ENCODE assay signal across 8 cellular contexts in genomic region chr2:15577071-15577706, GRCh38. TPM values are rescaled to one million over a fixed set of nuclear protein-coding genes. Genes with fewer than 3 reads are reported as not detected.
DNase-seq lines count a peak whose midpoint lies in the region; ATAC-seq and TF ChIP-seq lines count a peak whose summit lies in the region.

No MANE protein-coding gene starts in this region.

- dilution Hi-C loops in mammary epithelial cell (cut with HindIII; ENCODE audit: low sequenced_read_pairs) = no loop called here

- TF ChIP-seq CTCF in VCaP (conservative IDR thresholded peaks at IDR 0.05) (peak; percentile 88), mammary epithelial cell (conservative IDR thresholded peaks at IDR 0.05 in 1 of 2, IDR thresholded peaks at IDR 0.05 in 1 of 2; ENCODE audit: extremely low read depth in 1 of 2, insufficient read depth in 1 of 2, low read depth in 1 of 2, low read length in 2 of 2) (peak; percentile 91 to 94), kidney epithelial cell (IDR thresholded peaks at IDR 0.05; ENCODE audit: insufficient read depth, low read length, poor library complexity, severe bottlenecking) (peak; percentile 77)

- peak; percentile 93 for DNase-seq in Ammon's horn (ENCODE audit: low spot score)
- peak; percentile 87 for DNase-seq in NCI-H2196 (lab: John Stamatoyannopoulos, UW; ENCODE audit: unreplicated experiment)
- DNase-seq in mammary epithelial cell = peak; percentile 66
- DNase-seq in kidney epithelial cell (ENCODE audit: low read depth) = no peak
- peak; percentile 93 for DNase-seq in stimulated activated CD4-positive, alpha-beta T cell treated with anti-CD3 and anti-CD28 coated beads, Interleukin-4, amount 100 ng/mL, for 24 hours

- intact Hi-C loops in mammary epithelial cell (cut with micrococcal nuclease) = loop anchor here (2.0 to 5.0 kb wide), 4 partner anchors 415 to 1290 kb away; no protein-coding TSS in a partner anchor

- no peak overlapping the region for H3K4me2 ChIP-seq in mammary epithelial cell (ENCODE audit: insufficient read depth, low read depth, low read length)

- H3K27ac ChIP-seq in VCaP (no peak overlapping the region), mammary epithelial cell (ENCODE audit: insufficient read depth, low read depth, low read length) (no peak overlapping the region)

- H2AFZ ChIP-seq in mammary epithelial cell (ENCODE audit: low read depth, low read length) = no peak overlapping the region

- 5% methylated on average over 6 of the region's 6 CpGs for WGBS in mammary epithelial cell (ENCODE audit: low coverage, missing lambda C conversion rate)

- peaks cover 5% of the 10 kb centered on the region for H3K4me1 ChIP-seq in mammary epithelial cell (ENCODE audit: insufficient read depth, low read length)

- ATAC-seq in GM18909 (IDR thresholded peaks at IDR 0.05; ENCODE audit: poor library complexity, unreplicated experiment) (peak; percentile 95), HG03135 (IDR thresholded peaks at IDR 0.05; ENCODE audit: unreplicated experiment) (peak; percentile 84)

- CTCF ChIA-PET in mammary epithelial cell (lab: Charles Lee; ENCODE audit: low non-redundant PET) = interaction anchor here (0.6 kb wide), 3 partner anchors 296 to 1129 kb away, joined by 3 to 5 read pairs (median 3); no protein-coding TSS in a partner anchor

- H3K9me3 ChIP-seq in mammary epithelial cell (replicated peaks; ENCODE audit: insufficient read depth, low read length) = no peaks in the 10 kb centered on the region

- in situ Hi-C loops in mammary epithelial cell (cut with MboI; ENCODE audit: low sequenced_read_pairs in 2 of 2) = loop anchor here in 1 of 2 donors (25.0 kb wide), 1 partner anchor 390 kb away; no protein-coding TSS in a partner anchor

- H3K79me2 ChIP-seq in mammary epithelial cell (ENCODE audit: insufficient read depth, low read length) = no peaks in the 10 kb centered on the region

- H3K9ac ChIP-seq in mammary epithelial cell (ENCODE audit: insufficient read depth, low read length) = no peak overlapping the region

- no TSS peak for BruUV-seq in mammary epithelial cell (replicated peaks; lab: Mats Ljungman, UMichigan)

- H3K4me3 ChIP-seq in mammary epithelial cell (replicated peaks in 1 of 3; ENCODE audit: insufficient read depth in 1 of 3, low read depth in 2 of 3, low read length in 3 of 3) = no peak overlapping the region
- no peak overlapping the region for H3K4me3 ChIP-seq in kidney epithelial cell (ENCODE audit: low read depth, low read length)

- H3K36me3 ChIP-seq in mammary epithelial cell (ENCODE audit: insufficient read depth, low read length) = no peaks in the 10 kb centered on the region
- H3K36me3 ChIP-seq in kidney epithelial cell (ENCODE audit: control insufficient read depth, insufficient read depth, low read length) = no peaks in the 10 kb centered on the region

- H4K20me1 ChIP-seq in mammary epithelial cell (ENCODE audit: insufficient read depth, low read length) = no peaks in the 10 kb centered on the region

- H3K27me3 ChIP-seq in mammary epithelial cell (ENCODE audit: insufficient read depth, low read length) (no peaks in the 10 kb centered on the region), kidney epithelial cell (ENCODE audit: control insufficient read depth, insufficient read depth, low read length) (no peaks in the 10 kb centered on the region)

RNA-seq across cellular contexts. Expression of gene DDX1, which starts 14.5 kb away (rescaled TPM):
- total RNA-seq in mammary epithelial cell = 100 to 1,000 TPM in 1 of 2 donors, 10 to 100 TPM in 1; 47.2 to 107 TPM
- 71.0 TPM for polyA plus RNA-seq in mammary epithelial cell
- polyA minus RNA-seq in mammary epithelial cell = 51.1 TPM
- total RNA-seq in kidney epithelial cell = 56.4 and 58.5 TPM in 2 replicates

RNA-seq across cellular contexts. Expression of gene NBAS, which starts 16.1 kb away (rescaled TPM):
- 10 to 100 TPM; 38.8 to 58.5 TPM for total RNA-seq in mammary epithelial cell
- polyA plus RNA-seq in mammary epithelial cell = 18.7 TPM
- 68.7 TPM for polyA minus RNA-seq in mammary epithelial cell
- total RNA-seq in kidney epithelial cell = 60.3 and 67.0 TPM in 2 replicates
